ENCODE assay signal across 20 cellular contexts in the genomic region with DNA sequence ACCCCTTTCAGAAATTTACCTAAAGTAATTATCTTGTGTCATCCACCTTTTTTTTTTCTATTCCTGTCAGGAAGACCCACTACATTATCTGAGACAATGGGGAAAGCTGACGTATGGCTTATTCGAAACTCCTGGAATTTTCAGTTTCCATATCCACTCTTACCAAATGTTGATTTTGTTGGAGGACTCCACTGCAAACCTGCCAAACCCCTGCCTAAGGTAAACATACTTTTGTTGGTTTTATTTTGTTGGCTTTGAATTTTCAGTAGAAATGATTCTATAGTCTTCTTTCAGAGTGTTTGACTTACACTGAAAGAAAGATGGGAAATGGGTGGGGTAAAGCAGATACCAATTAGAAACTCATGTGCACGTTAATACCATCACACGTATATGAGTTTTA. TPM values are rescaled to one million over a fixed set of nuclear protein-coding genes. Genes with fewer than 3 reads are reported as not detected.
DNase-seq lines count a peak whose midpoint lies in the region; ATAC-seq and TF ChIP-seq lines count a peak whose summit lies in the region.
"Had no signal": no experiment of that assay in that cellular context is flagged by ENCODE, and none has a peak within 500 bp of the region (broad histone marks: within the 10 kb centered on the region; RNA-seq: fewer than 3 reads in every experiment).

No MANE protein-coding gene starts in this region.

- 17% methylated on average over 4 of the region's 4 CpGs for WGBS in right lobe of liver (ENCODE audit: insufficient coverage, low coverage, low lambda C conversion rate, missing lambda C conversion rate)

- peak; percentile 24 to 47 (median 38) for ATAC-seq in right lobe of liver
- no peak for ATAC-seq in GM19023 (IDR thresholded peaks at IDR 0.05; ENCODE audit: unreplicated experiment)
- ATAC-seq: K562 had no signal

- no peak for TF ChIP-seq POLR2A in right lobe of liver (IDR thresholded peaks at IDR 0.05)

- H3K4me1 ChIP-seq in right lobe of liver: peaks cover 0 to 33% (median 4%) of the 10 kb centered on the region in 4 donors

- no peaks in the 10 kb centered on the region for H3K36me3 ChIP-seq in right lobe of liver
- H3K36me3 ChIP-seq: SJSA1 had no signal

- H3K27me3 ChIP-seq in right lobe of liver: no peaks in the 10 kb centered on the region
- H3K27me3 ChIP-seq: SJSA1 had no signal

- DNase-seq in DMS153 treated with DMSO at 0.1 percent for 48 hours (lab: John Stamatoyannopoulos, UW; ENCODE audit: unreplicated experiment) (peak; percentile 23), NCI-H2029 (lab: John Stamatoyannopoulos, UW) (peak; percentile 37), SHP77 treated with DMSO at 0.1 percent for 48 hours (lab: John Stamatoyannopoulos, UW) (peak; percentile 20), right lobe of liver (peak in 1 of 3 donors; percentile 64), NCI-H510A treated with DMSO at 0.1 percent for 48 hours (lab: John Stamatoyannopoulos, UW) (no peak), NAMALWA (ENCODE audit: low spot score) (no peak)
- DNase-seq: COR-L47; HCEC 1CT; NCI-H1092; NCI-H146; NCI-H2171; NK-92 treated with Interleukin-12 subunit alpha and Interleukin-12 subunit beta, amount 100 ng/mL, for 24 hours; OCI-M1; SW 1271 had no signal

- TF ChIP-seq CTCF in right lobe of liver (IDR thresholded peaks at IDR 0.05): no peak

- H3K4me3 ChIP-seq in right lobe of liver: peak overlapping the region; percentile 16 to 53 (median 46)
- H3K4me3 ChIP-seq: K562, SJSA1 had no signal

- peak overlapping the region; percentile 74 to 97 (median 89) for H3K27ac ChIP-seq in right lobe of liver
- H3K27ac ChIP-seq: RWPE1, SJSA1 had no signal

- no peaks in the 10 kb centered on the region for H3K9me3 ChIP-seq in right lobe of liver
- H3K9me3 ChIP-seq: SJSA1 had no signal

- intact Hi-C loops in right lobe of liver (cut with DNase I): no loop called here

RNA-seq across cellular contexts. Expression of gene UGT2B7, which starts 2.2 kb away (rescaled TPM):
- total RNA-seq in right lobe of liver: 100 to 1,000 TPM in 4 of 6 experiments, 10 to 100 TPM in 2; 88.5 to 377 (median 241) TPM
- total RNA-seq: NCI-H460; SJSA1; T-helper 2 cell treated with Interferon-gamma antibody and Interleukin-4, amounts not matched to agents 100 ng/mL and 5 ng/mL, for 36 hours had no signal

Comparison
In these comparisons a context has a peak if more than half of its experiments do, and no peak if none do; other contexts are left out.
1. DNase-seq: peak in DMS153 treated with DMSO at 0.1 percent for 48 hours (single experiment), NCI-H2029 (single experiment) and SHP77 treated with DMSO at 0.1 percent for 48 hours (single experiment); none in NCI-H510A treated with DMSO at 0.1 percent for 48 hours (single experiment) and NAMALWA (single experiment).